20 cellular contexts compared by ENCODE assay signal in genomic region chr19:50230379-50231351, GRCh38. TPM values are rescaled to one million over a fixed set of nuclear protein-coding genes. Genes with fewer than 3 reads are reported as not detected.
DNase-seq lines count a peak whose midpoint lies in the region; ATAC-seq, FAIRE-seq and TF ChIP-seq lines count a peak whose summit lies in the region.
"Had no signal": no experiment of that assay in that cellular context is flagged by ENCODE, and none has a peak within 500 bp of the region (broad histone marks: within the 10 kb centered on the region; RNA-seq: fewer than 3 reads in every experiment).

No MANE protein-coding gene starts in this region.

- no peak overlapping the region for H2AFZ ChIP-seq in HCT116 (ENCODE audit: low read depth, low read length, poor library complexity, severe bottlenecking)
- peak overlapping the region; percentile 25; the same call in 1 of the 2 replicates for H2AFZ ChIP-seq in K562 (ENCODE audit: low read depth, low read length)

- no peak for TF ChIP-seq RAD21 in HCT116 (IDR thresholded peaks at IDR 0.05; ENCODE audit: low read depth)
- TF ChIP-seq RAD21 in K562 (CRISPR knock-in tag; conservative IDR thresholded peaks at IDR 0.05 in 1 of 2, IDR thresholded peaks at IDR 0.05 in 1 of 2) = no peak

- H3K4me2 ChIP-seq in HCT116 (ENCODE audit: low read length) (no peak overlapping the region), K562 (ENCODE audit: insufficient read depth, low read length) (peak overlapping the region; percentile 7; the same call in 1 of the 2 replicates)

- RAD21 ChIA-PET in HCT116 (lab: Charles Lee; ENCODE audit: low non-redundant PET in 1 of 2, low total read pairs in 2 of 2, uncharacterized antibody in 2 of 2, unreplicated experiment in 2 of 2) = no interaction called here

- H3K4me3 ChIP-seq in A673 (ENCODE audit: low read depth, low read length, poor library complexity, severe bottlenecking) (no peak overlapping the region), HCT116 (replicated peaks in 1 of 2; ENCODE audit: low read depth in 1 of 2, low read length in 2 of 2) (no peak overlapping the region), K562 (no peak overlapping the region), uterus (no peak overlapping the region)
- H3K4me3 ChIP-seq: ascending aorta had no signal

- no peaks in the 10 kb centered on the region for H3K36me3 ChIP-seq in A673 (ENCODE audit: insufficient read depth, low read length, poor library complexity, severe bottlenecking)
- H3K36me3 ChIP-seq in HCT116 (ENCODE audit: control insufficient read depth in 1 of 2, insufficient read depth in 2 of 2, low read length in 2 of 2) = no peaks in the 10 kb centered on the region
- H3K36me3 ChIP-seq in K562 (ENCODE audit: control insufficient read depth, insufficient read depth, low read length) = no peaks in the 10 kb centered on the region
- no peaks in the 10 kb centered on the region for H3K36me3 ChIP-seq in uterus
- H3K36me3 ChIP-seq: ascending aorta had no signal

- no peaks in the 10 kb centered on the region for H3K79me2 ChIP-seq in HCT116 (ENCODE audit: insufficient read depth, low read length)
- no peaks in the 10 kb centered on the region for H3K79me2 ChIP-seq in K562 (ENCODE audit: control insufficient read depth, insufficient read depth, low read length)

- TF ChIP-seq POLR2A in HCT116 (IDR thresholded peaks at IDR 0.05; ENCODE audit: borderline replicate concordance, extremely low read depth, insufficient read depth, insufficient read length) (no peak), K562 (conservative IDR thresholded peaks at IDR 0.05) (no peak), uterus (IDR thresholded peaks at IDR 0.05) (no peak)

- no peaks in the 10 kb centered on the region for H3K9me1 ChIP-seq in K562 (ENCODE audit: control insufficient read depth, insufficient read depth, low read length)

- TF ChIP-seq EP300 in K562 (IDR thresholded peaks at IDR 0.05; ENCODE audit: low read length) = no peak

- FAIRE-seq in K562 (lab: Jason Lieb, UNC) = no peak
- FAIRE-seq: endothelial cell of umbilical vein, GM18507 had no signal

- 0 out of 2 replicates have a peak, but pooled peaks have one; percentile 23 for TF ChIP-seq CTCF in A673 (conservative IDR thresholded peaks at IDR 0.05; ENCODE audit: low read depth, low read length)
- TF ChIP-seq CTCF in HCT116 (IDR thresholded peaks at IDR 0.05 in 2 of 3, conservative IDR thresholded peaks at IDR 0.05 in 1 of 3; ENCODE audit: borderline replicate concordance in 1 of 3, insufficient read depth in 1 of 3, low read depth in 2 of 3, low read length in 2 of 3) = peak in 2 of 3 experiments; percentile 10 to 34; a peak in 1 of 6 replicates
- peak; percentile 49 to 69 (median 63) for TF ChIP-seq CTCF in K562 (IDR thresholded peaks at IDR 0.05 in 2 of 3, conservative IDR thresholded peaks at IDR 0.05 in 1 of 3; ENCODE audit: insufficient read depth in 2 of 3, low read depth in 1 of 3, low read length in 3 of 3)
- TF ChIP-seq CTCF in uterus (IDR thresholded peaks at IDR 0.05) = no peak

- DNase-seq in A673 (ENCODE audit: low spot score) (no peak), HCT116 (ENCODE audit: low read depth, low spot score) (no peak), K562 (ENCODE audit: extremely low read depth in 1 of 4, low spot score in 3 of 4) (peak in 3 of 4 experiments; percentile 38 to 45 (median 41)), medulla oblongata (ENCODE audit: extremely low spot score) (peak; percentile 4), HPDE6-E6E7 (ENCODE audit: extremely low spot score) (no peak), uterus (no peak), D341Med (ENCODE audit: low spot score) (no peak)
- no peak for DNase-seq in effector CD4-positive, alpha-beta T cell
- DNase-seq: activated CD8-positive, alpha-beta memory T cell treated with anti-CD3 and anti-CD28 coated beads, Interleukin-2, amount 50 U/mL, for 4 hours; foreskin keratinocyte; HFFc6; mammary epithelial cell; MM.1S; NCI-H2171; T-helper 17 cell had no signal

- ATAC-seq in HCT116 (peak; percentile 46), K562 (peak; percentile 86)
- ATAC-seq: foreskin keratinocyte, T-helper 17 cell had no signal

- H4K20me1 ChIP-seq in HCT116 (ENCODE audit: insufficient read depth) (no peaks in the 10 kb centered on the region), K562 (replicated peaks; ENCODE audit: control insufficient read depth, insufficient read depth, low read length) (no peaks in the 10 kb centered on the region)

- in situ Hi-C loops in K562 (cut with MboI) = no loop called here

- CTCF ChIA-PET in A673 (lab: Charles Lee) = interaction anchor here (0.6 kb wide), 1 partner anchor 282 kb away, joined by 3 read pairs; no protein-coding TSS in a partner anchor
- CTCF ChIA-PET in HCT116 (lab: Charles Lee) = no interaction called here
- CTCF ChIA-PET in K562 (lab: Yijun Ruan, JAX; ENCODE audit: low intra/inter-chr PET ratio) = no interaction called here

- H3K9ac ChIP-seq in HCT116 (ENCODE audit: low read length) (no peak overlapping the region), K562 (ENCODE audit: insufficient read depth in 1 of 2, low read depth in 2 of 2, low read length in 2 of 2) (peak overlapping the region in 1 of 2 experiments; percentile 73; a peak in 2 of 4 replicates)

- BruUV-seq in A673 (replicated peaks; lab: Mats Ljungman, UMichigan) (no TSS peak), HCT116 (replicated peaks; lab: Mats Ljungman, UMichigan) (no TSS peak), K562 (replicated peaks; lab: Mats Ljungman, UMichigan) (no TSS peak)

- WGBS in K562 (ENCODE audit: insufficient coverage, low coverage, missing lambda C conversion rate) = 13% methylated on average over 46 of the region's 56 CpGs

- H3K27ac ChIP-seq in A673 (ENCODE audit: low read depth, low read length, poor library complexity, severe bottlenecking) (no peak overlapping the region), HCT116 (ENCODE audit: low read depth, low read length) (no peak overlapping the region), K562 (ENCODE audit: extremely low read depth, low read depth, low read length) (no peak overlapping the region), uterus (no peak overlapping the region)
- H3K27ac ChIP-seq: ascending aorta, foreskin keratinocyte had no signal

- POLR2A ChIA-PET in A673 (lab: Charles Lee; ENCODE audit: low non-redundant PET) (no interaction called here), HCT116 (lab: Charles Lee) (no interaction called here), K562 (lab: Yijun Ruan, JAX) (interaction anchor here (0.6 kb wide), 1 partner anchor 77 kb away, joined by 3 read pairs; no protein-coding TSS in a partner anchor)

- H3K9me3 ChIP-seq in A673 (ENCODE audit: low read depth, low read length, poor library complexity, severe bottlenecking) (no peaks in the 10 kb centered on the region), HCT116 (ENCODE audit: control insufficient read depth in 1 of 2, insufficient read depth in 1 of 2, low read depth in 1 of 2, low read length in 2 of 2) (no peaks in the 10 kb centered on the region), K562 (replicated peaks; ENCODE audit: control insufficient read depth, insufficient read depth, low read depth, low read length) (no peaks in the 10 kb centered on the region), uterus (no peaks in the 10 kb centered on the region)
- H3K9me3 ChIP-seq: ascending aorta had no signal

- no peaks in the 10 kb centered on the region for H3K9me2 ChIP-seq in HCT116 (ENCODE audit: insufficient read depth)

- no peaks in the 10 kb centered on the region for H3K4me1 ChIP-seq in A673 (ENCODE audit: insufficient read depth, low read length, poor library complexity, severe bottlenecking)
- H3K4me1 ChIP-seq in HCT116 (ENCODE audit: control insufficient read depth in 1 of 2, insufficient read depth in 2 of 2, low read length in 2 of 2) = no peaks in the 10 kb centered on the region
- peaks cover 0 to 11% of the 10 kb centered on the region in 2 experiments; a peak in 2 of 5 replicates for H3K4me1 ChIP-seq in K562 (replicated peaks in 1 of 2; ENCODE audit: control insufficient read depth in 2 of 2, insufficient read depth in 2 of 2, low read length in 2 of 2)
- no peaks in the 10 kb centered on the region for H3K4me1 ChIP-seq in uterus
- H3K4me1 ChIP-seq: foreskin keratinocyte had no signal

- H3K27me3 ChIP-seq in A673 (replicated peaks; ENCODE audit: insufficient read depth, low read depth, low read length, poor library complexity) (no peaks in the 10 kb centered on the region), HCT116 (ENCODE audit: insufficient read depth, low read length) (no peaks in the 10 kb centered on the region), K562 (ENCODE audit: control insufficient read depth in 2 of 2, insufficient read depth in 2 of 2, low read length in 2 of 2) (peaks cover 14 to 54% of the 10 kb centered on the region in 2 experiments; a peak in 4 of 5 replicates), uterus (no peaks in the 10 kb centered on the region)
- H3K27me3 ChIP-seq: ascending aorta, foreskin keratinocyte had no signal

- intact Hi-C loops in A673 (cut with micrococcal nuclease; ENCODE audit: unreplicated experiment) = no loop called here
- intact Hi-C loops in HCT116 (cut with micrococcal nuclease) = no loop called here
- intact Hi-C loops in K562 (cut with micrococcal nuclease) = no loop called here
- intact Hi-C loops in uterus (cut with DNase I; ENCODE audit: low total_unique reads) = no loop called here

RNA-seq across cellular contexts. Expression of gene MYH14, which starts 27.2 kb away (rescaled TPM):
- 0.84 and 1.4 TPM in 2 replicates for total RNA-seq in A673 (2021)
- total RNA-seq in HCT116 (2021; ENCODE audit: unreplicated experiment) = 60.1 TPM
- polyA plus RNA-seq in HCT116 (2012) = 56.7 and 59.5 TPM in 2 replicates
- total RNA-seq in K562 (2011; cell fraction: chromatin; rRNA removed; ENCODE audit: low replicate concordance) = 0.69 and 0.90 TPM in 2 replicates
- 0.50 and 1.1 TPM in 2 replicates for total RNA-seq in K562 (2011; cell fraction: nucleolus; rRNA removed)
- 0.95 and 1.1 TPM in 2 replicates for total RNA-seq in K562 (2011; cell fraction: nucleoplasm; rRNA removed)
- total RNA-seq in K562 (2014; rRNA removed) = 0.32 and 0.41 TPM in 2 replicates
- 0.04 and 0.06 TPM in 2 replicates for total RNA-seq in K562 (2014; rRNA removed; fragmentation: Illumina TruSeq; extraction: Trizol)
- 0.07 and 0.19 TPM in 2 replicates for total RNA-seq in K562 (2015; rRNA removed; fragmentation: Illumina TruSeq; extraction: Trizol)
- total RNA-seq in K562 (2021) = 0.74 and 0.86 TPM in 2 replicates
- 0.14 and 0.15 TPM in 2 replicates for polyA plus RNA-seq in K562 (2011; rRNA removed)
- polyA plus RNA-seq in K562 (2011; cell fraction: cytosol; rRNA removed) = 0.24 TPM in 2 replicates
- polyA plus RNA-seq in K562 (2011; cell fraction: nucleus; rRNA removed) = 0.14 and 0.43 TPM in 2 replicates
- polyA plus RNA-seq in K562 (2012) = 0.31 and 0.78 TPM in 2 replicates
- 0.19 and 0.53 TPM in 2 replicates for polyA plus RNA-seq in K562 (2014; fragmentation: Illumina TruSeq; extraction: Trizol)
- polyA plus RNA-seq in K562 (2014; fragmentation: Nextera tagmentation; extraction: Ambion mirVana) = not detected
- polyA plus RNA-seq in K562 (2014; rRNA removed) = 0.23 and 0.40 TPM in 2 replicates
- polyA minus RNA-seq in K562 (2011; rRNA and poly(A)+ RNA removed) = 0.03 and 0.35 TPM in 2 replicates
- polyA minus RNA-seq in K562 (2011; cell fraction: cytosol; rRNA and poly(A)+ RNA removed) = not detected in 2 replicates
- polyA minus RNA-seq in K562 (2011; cell fraction: nucleus; rRNA and poly(A)+ RNA removed) = 0.13 and 0.44 TPM in 2 replicates
- total RNA-seq in uterus = 10 to 100 TPM in 1 of 4 donors, 1 to 10 TPM in 2, under 1 TPM in 1; 0.77 to 22.1 (median 1.4) TPM
- total RNA-seq: natural killer cell treated with Interleukin-12 subunit alpha and Interleukin-12 subunit beta and Interleukin-15 and Interleukin-18, amount 100 ng/mL, for 72 hours; T-helper 17 cell had no signal
- polyA plus RNA-seq: AG04450, endothelial cell of umbilical vein had no signal

Comparison
In these comparisons a context has a peak if more than half of its experiments do, and no peak if none do; other contexts are left out.
1. DNase-seq: peak in K562 (3 of 4) and medulla oblongata (single experiment); none in A673 (single experiment), HCT116 (single experiment), HPDE6-E6E7 (single experiment), uterus (0 of 2), effector CD4-positive, alpha-beta T cell (single experiment) and D341Med (single experiment).
2. CTCF ChIP-seq: peak in A673 (single experiment), HCT116 (2 of 3) and K562 (3 of 3); none in uterus (0 of 4).